In genomic region chr4:88275949-88276515, GRCh38 we compare ENCODE assay signal across 20 cellular contexts. TPM values are rescaled to one million over a fixed set of nuclear protein-coding genes. Genes with fewer than 3 reads are reported as not detected.
A peak's percentile ranks its signal among the peaks of the same experiment; 100 is the strongest.
DNase-seq lines count a peak whose midpoint lies in the region; ATAC-seq and TF ChIP-seq lines count a peak whose summit lies in the region.
"Had no signal": no experiment of that assay in that cellular context is flagged by ENCODE, and none has a peak within 500 bp of the region (broad histone marks: within the 10 kb centered on the region; RNA-seq: fewer than 3 reads in every experiment).

No MANE protein-coding gene starts in this region.

- no peaks in the 10 kb centered on the region for H3K9me3 ChIP-seq in OCI-LY1 (ENCODE audit: low read length)
- H3K9me3 ChIP-seq: neutrophil had no signal

- CTCF ChIA-PET in activated CD8-positive, alpha-beta memory T cell treated with anti-CD3 and anti-CD28 coated beads, Interleukin-2, amount 10 ng/mL, durations not matched to agents 7 days and 5 days (lab: Charles Lee): no interaction called here

- peak overlapping the region; percentile 98 for H3K27ac ChIP-seq in OCI-LY1 (ENCODE audit: low read depth, low read length, poor library complexity, severe bottlenecking)
- H3K27ac ChIP-seq: HL-60, neutrophil had no signal

- peaks cover 55% of the 10 kb centered on the region for H3K4me1 Mint-ChIP-seq in activated CD8-positive, alpha-beta memory T cell treated with anti-CD3 and anti-CD28 coated beads, Interleukin-2, amount 10 ng/mL, durations not matched to agents 7 days and 5 days
- peaks cover 62% of the 10 kb centered on the region for H3K4me1 Mint-ChIP-seq in stimulated activated memory B cell treated with anti-CD40 and anti-IgM and Interleukin-4, amounts not matched to agents 10 μg/mL and 1 μg/mL and 100 μg/mL, for 72 hours

- H3K27ac Mint-ChIP-seq in activated CD8-positive, alpha-beta memory T cell treated with anti-CD3 and anti-CD28 coated beads, Interleukin-2, amount 10 ng/mL, durations not matched to agents 7 days and 5 days: peak overlapping the region; percentile 32
- peak overlapping the region; percentile 70 for H3K27ac Mint-ChIP-seq in stimulated activated memory B cell treated with anti-CD40 and anti-IgM and Interleukin-4, amounts not matched to agents 10 μg/mL and 1 μg/mL and 100 μg/mL, for 72 hours
- H3K27ac Mint-ChIP-seq: activated T-cell treated with anti-CD3 and anti-CD28 coated beads, Interleukin-2, amount 50 U/mL, for 24 hours; CD4-positive, alpha-beta T cell; effector memory CD8-positive, alpha-beta T cell had no signal

- ATAC-seq in activated CD8-positive, alpha-beta memory T cell treated with anti-CD3 and anti-CD28 coated beads, Interleukin-2, amount 10 ng/mL, durations not matched to agents 7 days and 5 days: no peak
- peak; percentile 68 for ATAC-seq in stimulated activated memory B cell treated with anti-CD40 and anti-IgM and Interleukin-4, amounts not matched to agents 10 μg/mL and 1 μg/mL and 100 μg/mL, for 72 hours
- no peak for ATAC-seq in HG03520 (IDR thresholded peaks at IDR 0.05; ENCODE audit: unreplicated experiment)
- no peak for ATAC-seq in HG03196 (IDR thresholded peaks at IDR 0.05; ENCODE audit: unreplicated experiment)
- ATAC-seq: activated naive CD4-positive, alpha-beta T cell treated with anti-CD3 and anti-CD28 coated beads, Interleukin-2, amount 50 U/mL, for 72 hours; effector memory CD8-positive, alpha-beta T cell had no signal

- peak overlapping the region; percentile 92 for H3K4me2 ChIP-seq in OCI-LY1 (ENCODE audit: low read length)

- no peak overlapping the region for H2AFZ ChIP-seq in OCI-LY1 (ENCODE audit: low read length)

- H3K36me3 Mint-ChIP-seq in activated CD8-positive, alpha-beta memory T cell treated with anti-CD3 and anti-CD28 coated beads, Interleukin-2, amount 10 ng/mL, durations not matched to agents 7 days and 5 days: peaks cover 74% of the 10 kb centered on the region
- peaks cover 39% of the 10 kb centered on the region for H3K36me3 Mint-ChIP-seq in stimulated activated memory B cell treated with anti-CD40 and anti-IgM and Interleukin-4, amounts not matched to agents 10 μg/mL and 1 μg/mL and 100 μg/mL, for 72 hours

- H3K4me3 Mint-ChIP-seq in activated CD8-positive, alpha-beta memory T cell treated with anti-CD3 and anti-CD28 coated beads, Interleukin-2, amount 10 ng/mL, durations not matched to agents 7 days and 5 days: no peak overlapping the region
- peak overlapping the region; percentile 68 for H3K4me3 Mint-ChIP-seq in stimulated activated memory B cell treated with anti-CD40 and anti-IgM and Interleukin-4, amounts not matched to agents 10 μg/mL and 1 μg/mL and 100 μg/mL, for 72 hours
- H3K4me3 Mint-ChIP-seq: activated T-cell treated with anti-CD3 and anti-CD28 coated beads, Interleukin-2, amount 50 U/mL, for 24 hours; CD4-positive, alpha-beta T cell; effector memory CD8-positive, alpha-beta T cell had no signal

- TF ChIP-seq CTCF in OCI-LY1 (IDR thresholded peaks at IDR 0.05; ENCODE audit: low read length) (no peak), fibroblast of villous mesenchyme (IDR thresholded peaks at IDR 0.05; ENCODE audit: insufficient read depth, low read depth, low read length) (no peak)

- DNase-seq in activated CD8-positive, alpha-beta memory T cell treated with anti-CD3 and anti-CD28 coated beads, Interleukin-2, amount 10 ng/mL, durations not matched to agents 7 days and 5 days: no peak
- no peak for DNase-seq in activated CD8-positive, alpha-beta memory T cell treated with anti-CD3 and anti-CD28 coated beads, Interleukin-2, amount 50 U/mL, for 4 hours
- peak; percentile 76 for DNase-seq in fibroblast of villous mesenchyme (ENCODE audit: low read depth)
- no peak for DNase-seq in activated gamma-delta T cell (lab: John Stamatoyannopoulos, UW)
- DNase-seq: activated CD4-positive, alpha-beta T cell treated with anti-CD3 and anti-CD28 coated beads for 48 hours; activated T-cell treated with anti-CD3 and anti-CD28 coated beads, Interleukin-2, amount 50 U/mL, for 24 hours; CD4-positive, alpha-beta T cell; DND-41; effector memory CD8-positive, alpha-beta T cell; heart right ventricle; islet precursor cell; NCI-H1105 treated with DMSO at 0.1 percent for 48 hours; NCI-H69 had no signal

- no peaks in the 10 kb centered on the region for H4K20me1 ChIP-seq in OCI-LY1 (ENCODE audit: insufficient read depth, low read length)

- H3K27me3 ChIP-seq in OCI-LY1 (ENCODE audit: insufficient read depth, low read length): no peaks in the 10 kb centered on the region
- H3K27me3 ChIP-seq: heart right ventricle, neutrophil had no signal

- H3F3A ChIP-seq in OCI-LY1 (ENCODE audit: insufficient read depth, low read length): no peaks in the 10 kb centered on the region

- H3K79me2 ChIP-seq in OCI-LY1 (ENCODE audit: insufficient read depth, low read length): peaks cover 56% of the 10 kb centered on the region

- H3K4me1 ChIP-seq in OCI-LY1 (ENCODE audit: insufficient read depth, low read length, severe bottlenecking): peaks cover 61% of the 10 kb centered on the region

- H3K4me3 ChIP-seq in OCI-LY1 (ENCODE audit: low read depth, low read length, poor library complexity, severe bottlenecking) (peak overlapping the region; percentile 21), fibroblast of villous mesenchyme (ENCODE audit: low read depth, low read length) (peak overlapping the region; percentile 15)

- H3K9me3 Mint-ChIP-seq in activated CD8-positive, alpha-beta memory T cell treated with anti-CD3 and anti-CD28 coated beads, Interleukin-2, amount 10 ng/mL, durations not matched to agents 7 days and 5 days (ENCODE audit: low read depth): no peaks in the 10 kb centered on the region
- peaks cover 3% of the 10 kb centered on the region for H3K9me3 Mint-ChIP-seq in stimulated activated memory B cell treated with anti-CD40 and anti-IgM and Interleukin-4, amounts not matched to agents 10 μg/mL and 1 μg/mL and 100 μg/mL, for 72 hours
- H3K9me3 Mint-ChIP-seq: activated naive CD4-positive, alpha-beta T cell treated with anti-CD3 and anti-CD28 coated beads, Interleukin-2, amount 50 U/mL, for 72 hours; activated T-cell treated with anti-CD3 and anti-CD28 coated beads, Interleukin-2, amount 50 U/mL, for 24 hours; CD4-positive, alpha-beta T cell; effector memory CD8-positive, alpha-beta T cell had no signal

- no peaks in the 10 kb centered on the region for H3K9me2 ChIP-seq in OCI-LY1 (ENCODE audit: low read depth, low read length)

- H3K36me3 ChIP-seq in OCI-LY1 (ENCODE audit: insufficient read depth, low read length): peaks cover 74% of the 10 kb centered on the region
- H3K36me3 ChIP-seq: neutrophil had no signal

- H3K9ac ChIP-seq in OCI-LY1 (ENCODE audit: low read length): peak overlapping the region; percentile 1; the same call in 1 of the 2 replicates

- no peaks in the 10 kb centered on the region for H3K27me3 Mint-ChIP-seq in activated CD8-positive, alpha-beta memory T cell treated with anti-CD3 and anti-CD28 coated beads, Interleukin-2, amount 10 ng/mL, durations not matched to agents 7 days and 5 days
- no peaks in the 10 kb centered on the region for H3K27me3 Mint-ChIP-seq in stimulated activated memory B cell treated with anti-CD40 and anti-IgM and Interleukin-4, amounts not matched to agents 10 μg/mL and 1 μg/mL and 100 μg/mL, for 72 hours
- H3K27me3 Mint-ChIP-seq: activated T-cell treated with anti-CD3 and anti-CD28 coated beads, Interleukin-2, amount 50 U/mL, for 24 hours; CD4-positive, alpha-beta T cell; effector memory CD8-positive, alpha-beta T cell had no signal

RNA-seq across cellular contexts. Expression of gene PPM1K, which starts 8.3 kb away (rescaled TPM):
- total RNA-seq in activated CD8-positive, alpha-beta memory T cell treated with anti-CD3 and anti-CD28 coated beads, Interleukin-2, amount 10 ng/mL, durations not matched to agents 7 days and 5 days: 100 to 1,000 TPM in 1 of 2 experiments, 10 to 100 TPM in 1; 76.8 to 125 TPM
- 30.3 and 38.4 TPM in 2 replicates for total RNA-seq in fibroblast of villous mesenchyme
